22 cellular contexts compared by ENCODE assay signal in the genomic region with DNA sequence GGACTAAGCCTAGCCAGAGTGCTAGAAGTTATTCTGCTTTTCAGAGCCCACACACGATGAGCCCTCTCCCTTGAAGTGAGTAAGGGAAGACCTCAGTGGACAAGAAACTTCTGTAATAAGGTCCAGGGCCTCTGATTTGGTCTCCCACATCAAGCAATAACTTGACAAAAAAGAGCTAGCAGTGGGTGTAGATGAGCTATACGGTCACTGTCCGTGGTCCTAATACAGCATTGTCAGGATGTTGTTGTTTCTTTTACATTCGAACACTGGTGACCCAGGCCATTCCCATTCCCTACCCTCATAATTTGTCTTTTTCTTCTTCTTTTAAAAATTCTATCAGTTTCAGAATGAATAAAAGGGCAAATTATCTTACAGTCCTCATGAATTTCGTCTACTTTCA. TPM values are rescaled to one million over a fixed set of nuclear protein-coding genes. Genes with fewer than 3 reads are reported as not detected.
DNase-seq lines count a peak whose midpoint lies in the region; ATAC-seq, FAIRE-seq and TF ChIP-seq lines count a peak whose summit lies in the region.
"Had no signal": no experiment of that assay in that cellular context is flagged by ENCODE, and none has a peak within 500 bp of the region (broad histone marks: within the 10 kb centered on the region; RNA-seq: fewer than 3 reads in every experiment).

No MANE protein-coding gene starts in this region.

- H3F3A ChIP-seq in SK-N-SH (replicated peaks; ENCODE audit: insufficient read depth) = no peaks in the 10 kb centered on the region

- CTCF ChIA-PET in SK-N-SH (lab: Yijun Ruan, JAX) (interaction anchor here (1.4 kb wide), 1 partner anchor 12 kb away, joined by 3 read pairs; no protein-coding TSS in a partner anchor), endothelial cell of umbilical vein (lab: Charles Lee) (interaction anchor here (0.7 to 1.9 kb wide), 5 partner anchors 12 to 174 kb away, joined by 3 to 5 read pairs (median 3); no protein-coding TSS in a partner anchor)

- H3K36me3 ChIP-seq in SK-N-SH (replicated peaks in 1 of 2; ENCODE audit: control insufficient read depth in 1 of 2, insufficient read depth in 2 of 2, low read length in 1 of 2) (no peaks in the 10 kb centered on the region), endothelial cell of umbilical vein (ENCODE audit: control insufficient read depth in 2 of 2, extremely low read depth in 1 of 2, insufficient read depth in 2 of 2, low read length in 2 of 2) (no peaks in the 10 kb centered on the region), tibial nerve (no peaks in the 10 kb centered on the region)
- H3K36me3 ChIP-seq: gastrocnemius medialis, Peyer's patch had no signal

- TF ChIP-seq RAD21 in SK-N-SH (IDR thresholded peaks at IDR 0.05; ENCODE audit: low read length) = no peak

- H3K27ac ChIP-seq in SK-N-SH (ENCODE audit: low read depth in 2 of 2, low read length in 1 of 2) = no peak overlapping the region
- no peak overlapping the region for H3K27ac ChIP-seq in endothelial cell of umbilical vein (ENCODE audit: insufficient read depth, low read depth, low read length)
- H3K27ac ChIP-seq in tibial nerve = no peak overlapping the region
- H3K27ac ChIP-seq: dorsolateral prefrontal cortex, gastrocnemius medialis, Peyer's patch had no signal

- H2AFZ ChIP-seq in SK-N-SH (ENCODE audit: low read depth) (no peak overlapping the region), endothelial cell of umbilical vein (ENCODE audit: low read depth, low read length) (no peak overlapping the region)

- H3K4me2 ChIP-seq in SK-N-SH (no peak overlapping the region), endothelial cell of umbilical vein (ENCODE audit: insufficient read depth, low read length) (no peak overlapping the region)

- no peak for ATAC-seq in SK-N-SH treated with all-trans-retinoic acid at 6 μM for 48 hours
- ATAC-seq in GM18498 (IDR thresholded peaks at IDR 0.05; ENCODE audit: unreplicated experiment) = no peak
- ATAC-seq: activated T-helper 17 cell treated with anti-CD3 and anti-CD28 coated beads, Interleukin-2, amount 50 U/mL, for 72 hours; gastrocnemius medialis; mucosa of descending colon; stimulated activated naive B cell treated with anti-CD40 and anti-IgM and Interleukin-4, amounts not matched to agents 10 μg/mL and 1 μg/mL and 100 μg/mL, for 72 hours had no signal

- TF ChIP-seq EP300 in SK-N-SH (IDR thresholded peaks at IDR 0.05; ENCODE audit: borderline replicate concordance in 1 of 2, low read depth in 1 of 2, low read length in 1 of 2) (no peak), tibial nerve (IDR thresholded peaks at IDR 0.05) (no peak)

- H4K20me1 ChIP-seq in SK-N-SH (ENCODE audit: insufficient read depth) = no peaks in the 10 kb centered on the region
- H4K20me1 ChIP-seq in endothelial cell of umbilical vein (replicated peaks; ENCODE audit: control insufficient read depth, extremely low read depth, insufficient read depth, low read length) = no peaks in the 10 kb centered on the region

- WGBS in SK-N-SH (ENCODE audit: low lambda C conversion rate) = 56% methylated on average over 5 of the region's 5 CpGs
- WGBS in tibial nerve, 2 donors = 36 to 46% methylated on average over 5 of the region's 5 CpGs

- H3K9ac ChIP-seq in SK-N-SH (no peak overlapping the region), endothelial cell of umbilical vein (replicated peaks; ENCODE audit: extremely low read depth, insufficient read depth, low read length) (no peak overlapping the region)

- TF ChIP-seq CTCF in SK-N-SH (IDR thresholded peaks at IDR 0.05) = no peak
- no peak for TF ChIP-seq CTCF in endothelial cell of umbilical vein (IDR thresholded peaks at IDR 0.05; ENCODE audit: extremely low read depth in 1 of 2, insufficient read depth in 1 of 2, low read depth in 1 of 2, low read length in 2 of 2)
- no peak for TF ChIP-seq CTCF in tibial nerve (IDR thresholded peaks at IDR 0.05)

- H3K4me3 ChIP-seq in SK-N-SH (ENCODE audit: low read depth in 2 of 2, low read length in 1 of 2) (no peak overlapping the region), endothelial cell of umbilical vein (replicated peaks in 1 of 3; ENCODE audit: insufficient read depth in 1 of 3, low read depth in 1 of 3, low read length in 3 of 3) (no peak overlapping the region), tibial nerve (no peak overlapping the region)
- H3K4me3 ChIP-seq: dorsolateral prefrontal cortex, gastrocnemius medialis, mucosa of descending colon, Peyer's patch had no signal

- H3K9me3 ChIP-seq in SK-N-SH (no peaks in the 10 kb centered on the region), endothelial cell of umbilical vein (replicated peaks; ENCODE audit: control insufficient read depth, insufficient read depth, low read length) (no peaks in the 10 kb centered on the region), tibial nerve (no peaks in the 10 kb centered on the region)
- H3K9me3 ChIP-seq: gastrocnemius medialis, mucosa of descending colon, Peyer's patch had no signal

- no TSS peak for BruUV-seq in endothelial cell of umbilical vein (replicated peaks; lab: Mats Ljungman, UMichigan)

- no peaks in the 10 kb centered on the region for H3K9me1 ChIP-seq in endothelial cell of umbilical vein (replicated peaks; ENCODE audit: control insufficient read depth, extremely low read depth, insufficient read depth, low read length)

- intact Hi-C loops in endothelial cell of umbilical vein (cut with micrococcal nuclease) = no loop called here

- peak; percentile 67 for FAIRE-seq in endothelial cell of umbilical vein (lab: Jason Lieb, UNC)
- FAIRE-seq: A204.1 had no signal

- no peaks in the 10 kb centered on the region for H3K79me2 ChIP-seq in SK-N-SH (ENCODE audit: insufficient read depth)
- H3K79me2 ChIP-seq in endothelial cell of umbilical vein (ENCODE audit: control insufficient read depth, insufficient read depth, low read length) = no peaks in the 10 kb centered on the region

- H3K27me3 ChIP-seq in SK-N-SH (ENCODE audit: insufficient read depth) (peaks cover 21% of the 10 kb centered on the region), endothelial cell of umbilical vein (ENCODE audit: control insufficient read depth in 2 of 2, insufficient read depth in 2 of 2, low read length in 2 of 2) (peaks cover 17 to 21% of the 10 kb centered on the region in 2 experiments), tibial nerve (peaks cover 0 to 16% of the 10 kb centered on the region in 2 donors)

- no peak for TF ChIP-seq POLR2A in endothelial cell of umbilical vein (IDR thresholded peaks at IDR 0.05; ENCODE audit: low read depth, low read length)
- TF ChIP-seq POLR2A in tibial nerve (IDR thresholded peaks at IDR 0.05) = no peak

- no peaks in the 10 kb centered on the region for H3K9me2 ChIP-seq in SK-N-SH

- dilution Hi-C loops in endothelial cell of umbilical vein (cut with MboI; ENCODE audit: extremely low pct_ligation_motif_present, low sequenced_read_pairs) = no loop called here

- DNase-seq in SK-N-SH = no peak
- peak; percentile 24 for DNase-seq in RPMI7951 (ENCODE audit: low read depth)
- DNase-seq in endothelial cell of umbilical vein (ENCODE audit: low read depth, low spot score) = peak; percentile 25
- DNase-seq in renal cortical epithelial cell (ENCODE audit: low read depth) = peak; percentile 15
- no peak for DNase-seq in NCI-H1436 (lab: John Stamatoyannopoulos, UW)
- DNase-seq in tibial nerve (ENCODE audit: low spot score in 2 of 2) = no peak
- DNase-seq: activated CD4-positive, alpha-beta T cell treated with anti-CD3 and anti-CD28 coated beads, Interleukin-2, amount 50 U/mL, for 4 hours; dorsolateral prefrontal cortex; gastrocnemius medialis; immature natural killer cell; mucosa of descending colon; NCI-H187; NCI-H526; Peyer's patch; stimulated activated naive B cell treated with anti-CD40 and anti-IgM and Interleukin-4, amounts not matched to agents 10 μg/mL and 1 μg/mL and 100 μg/mL, for 72 hours had no signal

- H3K4me1 ChIP-seq in SK-N-SH (ENCODE audit: control insufficient read depth in 1 of 2, insufficient read depth in 2 of 2, low read depth in 1 of 2, low read length in 1 of 2) = no peaks in the 10 kb centered on the region; a peak in 1 of 4 replicates
- peaks cover 13% of the 10 kb centered on the region for H3K4me1 ChIP-seq in endothelial cell of umbilical vein (ENCODE audit: control insufficient read depth, extremely low read depth, insufficient read depth, low read length)
- H3K4me1 ChIP-seq in tibial nerve = peaks cover 0 to 20% (median 3%) of the 10 kb centered on the region in 4 donors

- POLR2A ChIA-PET in SK-N-SH (lab: Yijun Ruan, JAX) = no interaction called here
- POLR2A ChIA-PET in endothelial cell of umbilical vein (lab: Charles Lee) = no interaction called here

TF ChIP-seq in SK-N-SH, 30 proteins besides CTCF, POLR2A, EP300 and RAD21 (continues in another document):
- no peak for TF ChIP-seq EZH2phosphoT487 (IDR thresholded peaks at IDR 0.05; ENCODE audit: borderline replicate concordance, low read depth)

TF ChIP-seq in SK-N-SH treated with all-trans-retinoic acid at 6 μM for 48 hours, 23 proteins besides CTCF, POLR2A, EP300 and RAD21 (continues in another document):
- TF ChIP-seq TCF4 (CRISPR knock-in tag; IDR thresholded peaks at IDR 0.05; ENCODE audit: borderline replicate concordance) (no peak), ISL1 (CRISPR knock-in tag; IDR thresholded peaks at IDR 0.05) (no peak)

TF ChIP-seq in endothelial cell of umbilical vein, 7 proteins besides CTCF, POLR2A, EP300 and RAD21 (continues in another document):
- no peak for TF ChIP-seq FOS (IDR thresholded peaks at IDR 0.05; ENCODE audit: borderline replicate concordance, insufficient read depth, low read length)
- TF ChIP-seq JUN (IDR thresholded peaks at IDR 0.05; ENCODE audit: borderline replicate concordance, insufficient read depth, insufficient read length, low read depth) = no peak
- no peak for TF ChIP-seq POLR2AphosphoS5 (IDR thresholded peaks at IDR 0.05; ENCODE audit: insufficient read depth, low read depth, low read length)
- no peak for TF ChIP-seq EZH2 (IDR thresholded peaks at IDR 0.05; ENCODE audit: borderline replicate concordance, low read depth, low read length, severe bottlenecking)
- no peak for TF ChIP-seq GATA2 (IDR thresholded peaks at IDR 0.05; ENCODE audit: insufficient read depth, insufficient read length, low read depth, low read length)

RNA-seq across cellular contexts. Expression of a gene that starts 5.2 kb away (rescaled TPM):
- polyA plus RNA-seq in SK-N-SH (2012; rRNA removed) (0.08 TPM in 1 of 2 replicates, not detected in the other), endothelial cell of umbilical vein (0.75 and 0.95 TPM in 2 replicates)
- polyA plus RNA-seq in SK-N-SH (2012; cell fraction: cytosol; rRNA removed) = not detected in 2 replicates
- polyA plus RNA-seq in SK-N-SH (2012; cell fraction: nucleus; rRNA removed) = 0.04 TPM in 1 of 2 replicates, not detected in the other
- 4.6 TPM in 2 replicates for total RNA-seq in RPMI7951 (2014; rRNA removed; shearing (Covaris generic))
- total RNA-seq in endothelial cell of umbilical vein (4.3 and 8.7 TPM in 2 replicates), renal cortical epithelial cell (not detected in 2 replicates), tibial nerve (1 to 10 TPM in 1 of 4 donors, under 1 TPM in 3; 0.22 to 8.1 (median 0.70) TPM)
- 1.1 and 1.7 TPM in 2 replicates for polyA plus RNA-seq in endothelial cell of umbilical vein (2011; cell fraction: cytosol; rRNA removed)
- 1.3 and 1.5 TPM in 2 replicates for polyA plus RNA-seq in endothelial cell of umbilical vein (2011; cell fraction: nucleus; rRNA removed)
- polyA plus RNA-seq in endothelial cell of umbilical vein (2012) = 3.1 and 4.5 TPM in 2 replicates
- 1.1 and 1.8 TPM in 2 replicates for polyA minus RNA-seq in endothelial cell of umbilical vein
- 2.6 TPM for polyA minus RNA-seq in endothelial cell of umbilical vein (2011; cell fraction: cytosol; rRNA and poly(A)+ RNA removed)
- polyA minus RNA-seq in endothelial cell of umbilical vein (2011; cell fraction: nucleus; rRNA and poly(A)+ RNA removed) = 0.67 and 1.8 TPM in 2 replicates
- total RNA-seq: activated T-helper 17 cell treated with anti-CD3 and anti-CD28 coated beads, Interleukin-2, amount 50 U/mL, for 72 hours; skeletal muscle tissue; T-helper 2 cell treated with Interferon-gamma antibody and Interleukin-4, amounts not matched to agents 100 ng/mL and 5 ng/mL, for 36 hours had no signal
- polyA plus RNA-seq: IgD-negative memory B cell, immature natural killer cell had no signal

Comparison
In these comparisons a context has a peak if more than half of its experiments do, and no peak if none do; other contexts are left out.
1. DNase-seq: peak in RPMI7951 (single experiment), endothelial cell of umbilical vein (single experiment) and renal cortical epithelial cell (single experiment); none in SK-N-SH (single experiment), NCI-H1436 (single experiment) and tibial nerve (0 of 2).